In the genomic region with DNA sequence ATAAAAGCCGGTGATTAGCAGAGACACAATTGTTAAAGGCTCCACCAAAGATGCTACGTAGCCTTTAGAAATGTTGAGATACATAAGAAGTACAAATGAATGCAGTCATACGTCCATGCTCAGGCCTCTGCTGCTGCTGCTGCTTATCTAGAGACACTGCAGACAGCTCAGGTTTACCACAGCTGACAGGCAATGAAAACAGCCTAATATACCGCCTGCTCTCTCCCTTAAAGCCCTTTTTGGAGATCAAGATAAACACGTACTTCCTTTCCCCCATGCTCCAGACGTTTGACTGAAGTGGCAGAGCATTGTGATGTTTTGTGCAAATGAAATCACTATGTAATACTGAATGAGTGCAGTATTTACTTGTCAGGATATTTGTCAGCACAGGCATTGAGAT, we compare ENCODE assay signal across 17 cellular contexts.
DNase-seq lines count a peak whose midpoint lies in the region; ATAC-seq, FAIRE-seq and TF ChIP-seq lines count a peak whose summit lies in the region.
"Had no signal": no experiment of that assay in that cellular context is flagged by ENCODE, and none has a peak within 500 bp of the region (broad histone marks: within the 10 kb centered on the region; RNA-seq: fewer than 3 reads in every experiment).

No MANE protein-coding gene starts in this region.

- peak; percentile 25 for DNase-seq in NCI-H345 (lab: John Stamatoyannopoulos, UW)
- DNase-seq in NCI-H345 treated with DMSO at 0.1 percent for 48 hours (lab: John Stamatoyannopoulos, UW; ENCODE audit: unreplicated experiment), result no peak
- peak; percentile 55 for DNase-seq in NCI-H2029 (lab: John Stamatoyannopoulos, UW)
- peak in 2 of 4 experiments; percentile 37 to 63 for DNase-seq in K562 (ENCODE audit: extremely low read depth in 1 of 4, low spot score in 3 of 4)
- DNase-seq in neuronal stem cell (ENCODE audit: low spot score), result no peak
- DNase-seq in T1000 (lab: John Stamatoyannopoulos, UW), result no peak
- DNase-seq in stimulated activated naive CD8-positive, alpha-beta T cell treated with anti-CD3 and anti-CD28 coated beads, Interleukin-15, amount 100 ng/mL, for 72 hours, result no peak
- DNase-seq in NCI-H146 treated with DMSO at 0.1 percent for 48 hours (lab: John Stamatoyannopoulos, UW; ENCODE audit: unreplicated experiment), result no peak
- DNase-seq: activated CD4-positive, alpha-beta T cell treated with anti-CD3 and anti-CD28 coated beads, Interleukin-2, amount 10 ng/mL, durations not matched to agents 24 days and 14 days; activated naive CD4-positive, alpha-beta T cell treated with Interleukin-2 at 50 U/mL for 16 hours; C1 segment of cervical spinal cord; mammary epithelial cell; SHP77 treated with DMSO at 0.1 percent for 48 hours; stomach had no signal

- no peaks in the 10 kb centered on the region for H3K79me1 ChIP-seq in neuronal stem cell (ENCODE audit: low read depth, low read length)

- TF ChIP-seq POLR2A in K562 (conservative IDR thresholded peaks at IDR 0.05), result no peak

- H3K27me3 ChIP-seq in K562 (ENCODE audit: control insufficient read depth in 2 of 2, insufficient read depth in 2 of 2, low read length in 2 of 2), result no peaks in the 10 kb centered on the region
- H3K27me3 ChIP-seq in neuronal stem cell (ENCODE audit: control insufficient read depth in 3 of 3, insufficient read depth in 3 of 3, low read depth in 1 of 3, low read length in 3 of 3), result no peaks in the 10 kb centered on the region
- H3K27me3 ChIP-seq: right atrium auricular region, stomach had no signal

- TF ChIP-seq RAD21 in K562 (CRISPR knock-in tag; conservative IDR thresholded peaks at IDR 0.05 in 1 of 2, IDR thresholded peaks at IDR 0.05 in 1 of 2), result peak in 1 of 2 experiments; percentile 16; a peak in 1 of 4 replicates

- H3K9me3 Mint-ChIP-seq in stimulated activated naive CD8-positive, alpha-beta T cell treated with anti-CD3 and anti-CD28 coated beads, Interleukin-15, amount 100 ng/mL, for 72 hours, result no peaks in the 10 kb centered on the region
- H3K9me3 Mint-ChIP-seq: activated CD4-positive, alpha-beta T cell treated with anti-CD3 and anti-CD28 coated beads, Interleukin-2, amount 10 ng/mL, durations not matched to agents 24 days and 14 days had no signal

- H3K36me3 ChIP-seq in K562 (ENCODE audit: control insufficient read depth, insufficient read depth, low read length) (peaks cover 86% of the 10 kb centered on the region), neuronal stem cell (replicated peaks in 1 of 2; ENCODE audit: control insufficient read depth in 2 of 2, insufficient read depth in 2 of 2, low read length in 2 of 2) (peaks cover 6 to 64% of the 10 kb centered on the region in 2 donors)
- H3K36me3 ChIP-seq: right atrium auricular region had no signal

- no peaks in the 10 kb centered on the region for H3K9me1 ChIP-seq in K562 (ENCODE audit: control insufficient read depth, insufficient read depth, low read length)

- intact Hi-C loops in K562 (cut with micrococcal nuclease), result no loop called here

- H4K91ac ChIP-seq in neuronal stem cell (ENCODE audit: low read depth, low read length, poor library complexity), result no peak overlapping the region

- CTCF ChIA-PET in K562 (lab: Yijun Ruan, JAX; ENCODE audit: low intra/inter-chr PET ratio), result no interaction called here

- no peak overlapping the region for H3K4me3 Mint-ChIP-seq in stimulated activated naive CD8-positive, alpha-beta T cell treated with anti-CD3 and anti-CD28 coated beads, Interleukin-15, amount 100 ng/mL, for 72 hours
- H3K4me3 Mint-ChIP-seq: activated CD4-positive, alpha-beta T cell treated with anti-CD3 and anti-CD28 coated beads, Interleukin-2, amount 10 ng/mL, durations not matched to agents 24 days and 14 days had no signal

- TF ChIP-seq CTCF in K562 (IDR thresholded peaks at IDR 0.05 in 2 of 3, conservative IDR thresholded peaks at IDR 0.05 in 1 of 3; ENCODE audit: insufficient read depth in 2 of 3, low read depth in 1 of 3, low read length in 3 of 3), result no peak; a peak in 1 of 6 replicates

- no peaks in the 10 kb centered on the region for H3K27me3 Mint-ChIP-seq in stimulated activated naive CD8-positive, alpha-beta T cell treated with anti-CD3 and anti-CD28 coated beads, Interleukin-15, amount 100 ng/mL, for 72 hours
- H3K27me3 Mint-ChIP-seq: activated CD4-positive, alpha-beta T cell treated with anti-CD3 and anti-CD28 coated beads, Interleukin-2, amount 10 ng/mL, durations not matched to agents 24 days and 14 days had no signal

- no peaks in the 10 kb centered on the region for H3K4me1 Mint-ChIP-seq in stimulated activated naive CD8-positive, alpha-beta T cell treated with anti-CD3 and anti-CD28 coated beads, Interleukin-15, amount 100 ng/mL, for 72 hours
- H3K4me1 Mint-ChIP-seq: activated CD4-positive, alpha-beta T cell treated with anti-CD3 and anti-CD28 coated beads, Interleukin-2, amount 10 ng/mL, durations not matched to agents 24 days and 14 days had no signal

- no peaks in the 10 kb centered on the region for H4K20me1 ChIP-seq in K562 (replicated peaks; ENCODE audit: control insufficient read depth, insufficient read depth, low read length)

- 30% methylated on average over 6 of the region's 6 CpGs for WGBS in K562 (ENCODE audit: insufficient coverage, low coverage, missing lambda C conversion rate)
- no CpG with 5 or more reads among the region's 6 CpGs for WGBS in neuronal stem cell (ENCODE audit: extremely low coverage in 2 of 2, insufficient read length in 2 of 2, insufficient replicate concordance in 1 of 2), 2 donors

- H3K9me3 ChIP-seq in K562 (replicated peaks; ENCODE audit: control insufficient read depth, insufficient read depth, low read depth, low read length) (no peaks in the 10 kb centered on the region), neuronal stem cell (replicated peaks in 1 of 2; ENCODE audit: control insufficient read depth in 2 of 2, insufficient read depth in 1 of 2, low read depth in 1 of 2, low read length in 2 of 2) (no peaks in the 10 kb centered on the region)
- H3K9me3 ChIP-seq: right atrium auricular region, stomach had no signal

- peak; percentile 86 for ATAC-seq in K562
- ATAC-seq in stimulated activated naive CD8-positive, alpha-beta T cell treated with anti-CD3 and anti-CD28 coated beads, Interleukin-15, amount 100 ng/mL, for 72 hours, result no peak

- H3K27ac ChIP-seq in K562 (ENCODE audit: extremely low read depth, low read depth, low read length), result 0 out of 3 replicates have a peak overlapping the region, but pooled peaks have one; percentile 13
- peak overlapping the region; percentile 49 for H3K27ac ChIP-seq in neuronal stem cell (replicated peaks; ENCODE audit: low read length)
- H3K27ac ChIP-seq: epithelial cell of prostate, right atrium auricular region, stomach had no signal

- no peaks in the 10 kb centered on the region for H3K79me2 ChIP-seq in K562 (ENCODE audit: control insufficient read depth, insufficient read depth, low read length)

- FAIRE-seq in K562 (lab: Jason Lieb, UNC), result no peak
- FAIRE-seq: A204.1 had no signal

- H3K18ac ChIP-seq in neuronal stem cell (ENCODE audit: low read length), result no peak overlapping the region

- H3K23ac ChIP-seq in neuronal stem cell (ENCODE audit: low read depth, low read length, poor library complexity), result no peak overlapping the region

- no peak overlapping the region for H3K14ac ChIP-seq in neuronal stem cell (ENCODE audit: low read length)

- POLR2A ChIA-PET in K562 (lab: Yijun Ruan, JAX), result interaction anchor here (1.2 kb wide), 1 partner anchor 11 kb away, joined by 4 read pairs; no protein-coding TSS in a partner anchor

- no peak overlapping the region for H2BK120ac ChIP-seq in neuronal stem cell (ENCODE audit: low read depth, low read length)

- no TSS peak for BruUV-seq in K562 (replicated peaks; lab: Mats Ljungman, UMichigan)

- no peak overlapping the region for H3K27ac Mint-ChIP-seq in stimulated activated naive CD8-positive, alpha-beta T cell treated with anti-CD3 and anti-CD28 coated beads, Interleukin-15, amount 100 ng/mL, for 72 hours
- H3K27ac Mint-ChIP-seq: activated CD4-positive, alpha-beta T cell treated with anti-CD3 and anti-CD28 coated beads, Interleukin-2, amount 10 ng/mL, durations not matched to agents 24 days and 14 days had no signal

- no peak overlapping the region for H2BK12ac ChIP-seq in neuronal stem cell (ENCODE audit: low read length)

- peak; percentile 20; the same call in 1 of the 2 replicates for TF ChIP-seq EP300 in K562 (IDR thresholded peaks at IDR 0.05; ENCODE audit: low read length)

- in situ Hi-C loops in K562 (cut with MboI), result no loop called here

- H3K4ac ChIP-seq in neuronal stem cell (ENCODE audit: low read length), result no peak overlapping the region

- H2BK5ac ChIP-seq in neuronal stem cell (ENCODE audit: low read length), result no peak overlapping the region

- H2AFZ ChIP-seq in K562 (ENCODE audit: low read depth, low read length) (no peak overlapping the region), neuronal stem cell (ENCODE audit: low read length) (no peak overlapping the region)

- H3K4me2 ChIP-seq in K562 (ENCODE audit: insufficient read depth, low read length) (no peak overlapping the region), neuronal stem cell (ENCODE audit: insufficient read depth, low read length, poor library complexity, severe bottlenecking) (no peak overlapping the region)

- no peak overlapping the region for H2AK5ac ChIP-seq in neuronal stem cell (ENCODE audit: low read depth, low read length)

- H3K4me3 ChIP-seq in K562, result no peak overlapping the region
- H3K4me3 ChIP-seq in neuronal stem cell (ENCODE audit: low read length in 2 of 2), result no peak overlapping the region
- H3K4me3 ChIP-seq: right atrium auricular region, stomach had no signal

- peaks cover 0 to 16% of the 10 kb centered on the region in 2 experiments; a peak in 3 of 5 replicates for H3K4me1 ChIP-seq in K562 (replicated peaks in 1 of 2; ENCODE audit: control insufficient read depth in 2 of 2, insufficient read depth in 2 of 2, low read length in 2 of 2)
- peaks cover 21 to 24% of the 10 kb centered on the region in 2 donors for H3K4me1 ChIP-seq in neuronal stem cell (ENCODE audit: control insufficient read depth in 2 of 2, insufficient read depth in 1 of 2, low read depth in 1 of 2, low read length in 2 of 2)
- H3K4me1 ChIP-seq: right atrium auricular region, stomach had no signal

- no peak overlapping the region for H4K8ac ChIP-seq in neuronal stem cell (ENCODE audit: low read depth, low read length)

- no peak overlapping the region for H3K9ac ChIP-seq in K562 (ENCODE audit: insufficient read depth in 1 of 2, low read depth in 2 of 2, low read length in 2 of 2)
- no peak overlapping the region for H3K9ac ChIP-seq in neuronal stem cell (ENCODE audit: low read depth, low read length, poor library complexity)

- no peak overlapping the region for H2BK15ac ChIP-seq in neuronal stem cell (ENCODE audit: low read length)

TF ChIP-seq in K562, 482 proteins besides CTCF, POLR2A, EP300 and RAD21 (continues in another document):
- peak; percentile 48 to 54; a peak in 2 of 4 replicates for TF ChIP-seq FOXK2 (conservative IDR thresholded peaks at IDR 0.05 in 1 of 2, IDR thresholded peaks at IDR 0.05 in 1 of 2; ENCODE audit: low read depth in 2 of 2)
- peak; percentile 44; the same call in 1 of the 2 replicates for TF ChIP-seq TEAD4 (IDR thresholded peaks at IDR 0.05; ENCODE audit: low read length)
- no peak for TF ChIP-seq TEAD4 (CRISPR knock-in tag; IDR thresholded peaks at IDR 0.05; ENCODE audit: borderline replicate concordance)

Comparison
In these comparisons a context has a peak if more than half of its experiments do, and no peak if none do; other contexts are left out.
1. DNase-seq: peak in NCI-H345 (single experiment) and NCI-H2029 (single experiment); none in NCI-H345 treated with DMSO at 0.1 percent for 48 hours (single experiment), neuronal stem cell (single experiment), T1000 (single experiment), stimulated activated naive CD8-positive, alpha-beta T cell treated with anti-CD3 and anti-CD28 coated beads, Interleukin-15, amount 100 ng/mL, for 72 hours (0 of 2) and NCI-H146 treated with DMSO at 0.1 percent for 48 hours (single experiment).